ENCODE assay signal across 18 cellular contexts in genomic region chr18:8787764-8788163, GRCh38.
"Had no signal": no experiment of that assay in that cellular context is flagged by ENCODE, and none has a peak within 500 bp of the region (broad histone marks: within the 10 kb centered on the region; RNA-seq: fewer than 3 reads in every experiment).

No MANE protein-coding gene starts in this region.

- H3K36me3 ChIP-seq: suprapubic skin, transverse colon had no signal

- H3K4me1 Mint-ChIP-seq: activated T-helper 17 cell treated with anti-CD3 and anti-CD28 coated beads, Interleukin-2, amount 50 U/mL, for 72 hours; natural killer cell had no signal

- H3K9me3 Mint-ChIP-seq: activated CD4-positive, alpha-beta T cell treated with anti-CD3 and anti-CD28 coated beads, Interleukin-2, amount 10 ng/mL, durations not matched to agents 24 days and 14 days; activated CD8-positive, alpha-beta T cell treated with anti-CD3 and anti-CD28 coated beads for 36 hours; activated naive CD8-positive, alpha-beta T cell treated with anti-CD3 and anti-CD28 coated beads, Interleukin-2, amount 10 ng/mL, durations not matched to agents 7 days and 5 days; activated T-helper 17 cell treated with anti-CD3 and anti-CD28 coated beads, Interleukin-2, amount 50 U/mL, for 72 hours; natural killer cell had no signal

- FAIRE-seq: frontal cortex had no signal

- H3K27me3 ChIP-seq: body of pancreas, heart left ventricle, suprapubic skin, transverse colon had no signal

- ATAC-seq: activated CD8-positive, alpha-beta T cell treated with anti-CD3 and anti-CD28 coated beads for 36 hours; activated T-helper 17 cell treated with anti-CD3 and anti-CD28 coated beads, Interleukin-2, amount 50 U/mL, for 72 hours; body of pancreas; heart left ventricle; natural killer cell; stimulated activated naive CD8-positive, alpha-beta T cell treated with anti-CD3 and anti-CD28 coated beads, Interleukin-15, Interleukin-2, amounts not matched to agents 100 U/mL and 50 U/mL, for 24 hours had no signal

- H3K27ac Mint-ChIP-seq: activated CD4-positive, alpha-beta T cell treated with anti-CD3 and anti-CD28 coated beads, Interleukin-2, amount 10 ng/mL, durations not matched to agents 24 days and 14 days; activated CD8-positive, alpha-beta T cell treated with anti-CD3 and anti-CD28 coated beads for 36 hours; activated naive CD8-positive, alpha-beta T cell treated with anti-CD3 and anti-CD28 coated beads, Interleukin-2, amount 10 ng/mL, durations not matched to agents 7 days and 5 days; activated T-helper 17 cell treated with anti-CD3 and anti-CD28 coated beads, Interleukin-2, amount 50 U/mL, for 72 hours; natural killer cell had no signal

- H3K4me3 Mint-ChIP-seq: activated CD4-positive, alpha-beta T cell treated with anti-CD3 and anti-CD28 coated beads, Interleukin-2, amount 10 ng/mL, durations not matched to agents 24 days and 14 days; activated CD8-positive, alpha-beta T cell treated with anti-CD3 and anti-CD28 coated beads for 36 hours; activated naive CD8-positive, alpha-beta T cell treated with anti-CD3 and anti-CD28 coated beads, Interleukin-2, amount 10 ng/mL, durations not matched to agents 7 days and 5 days; activated T-helper 17 cell treated with anti-CD3 and anti-CD28 coated beads, Interleukin-2, amount 50 U/mL, for 72 hours; natural killer cell had no signal

- H3K27ac ChIP-seq: body of pancreas, heart left ventricle, left ventricle myocardium inferior, suprapubic skin, transverse colon had no signal

- H3K4me1 ChIP-seq: body of pancreas, left ventricle myocardium inferior, suprapubic skin had no signal

- H3K4me3 ChIP-seq: body of pancreas, heart left ventricle, left ventricle myocardium inferior, suprapubic skin, transverse colon had no signal

- DNase-seq: activated CD4-positive, alpha-beta T cell treated with anti-CD3 and anti-CD28 coated beads, Interleukin-2, amount 10 ng/mL, durations not matched to agents 24 days and 14 days; activated CD8-positive, alpha-beta T cell treated with anti-CD3 and anti-CD28 coated beads for 36 hours; activated naive CD4-positive, alpha-beta T cell; activated naive CD8-positive, alpha-beta T cell treated with anti-CD3 and anti-CD28 coated beads, Interleukin-2, amount 10 ng/mL, durations not matched to agents 7 days and 5 days; activated T-cell treated with anti-CD3 and anti-CD28 coated beads, Interleukin-2, amount 50 U/mL, for 1 hour; body of pancreas; erythroblast; heart left ventricle; kidney glomerular epithelial cell; left ventricle myocardium inferior; mesendoderm; natural killer cell; posterior cingulate gyrus; stimulated activated naive CD8-positive, alpha-beta T cell treated with anti-CD3 and anti-CD28 coated beads, Interleukin-15, Interleukin-2, amounts not matched to agents 100 U/mL and 50 U/mL, for 24 hours; transverse colon had no signal

- H3K36me3 Mint-ChIP-seq: activated naive CD8-positive, alpha-beta T cell treated with anti-CD3 and anti-CD28 coated beads, Interleukin-2, amount 10 ng/mL, durations not matched to agents 7 days and 5 days; natural killer cell had no signal

- H3K9me3 ChIP-seq: body of pancreas, heart left ventricle, left ventricle myocardium inferior, suprapubic skin, transverse colon had no signal
